1 cellular context compared by ENCODE assay signal in the genomic region with DNA sequence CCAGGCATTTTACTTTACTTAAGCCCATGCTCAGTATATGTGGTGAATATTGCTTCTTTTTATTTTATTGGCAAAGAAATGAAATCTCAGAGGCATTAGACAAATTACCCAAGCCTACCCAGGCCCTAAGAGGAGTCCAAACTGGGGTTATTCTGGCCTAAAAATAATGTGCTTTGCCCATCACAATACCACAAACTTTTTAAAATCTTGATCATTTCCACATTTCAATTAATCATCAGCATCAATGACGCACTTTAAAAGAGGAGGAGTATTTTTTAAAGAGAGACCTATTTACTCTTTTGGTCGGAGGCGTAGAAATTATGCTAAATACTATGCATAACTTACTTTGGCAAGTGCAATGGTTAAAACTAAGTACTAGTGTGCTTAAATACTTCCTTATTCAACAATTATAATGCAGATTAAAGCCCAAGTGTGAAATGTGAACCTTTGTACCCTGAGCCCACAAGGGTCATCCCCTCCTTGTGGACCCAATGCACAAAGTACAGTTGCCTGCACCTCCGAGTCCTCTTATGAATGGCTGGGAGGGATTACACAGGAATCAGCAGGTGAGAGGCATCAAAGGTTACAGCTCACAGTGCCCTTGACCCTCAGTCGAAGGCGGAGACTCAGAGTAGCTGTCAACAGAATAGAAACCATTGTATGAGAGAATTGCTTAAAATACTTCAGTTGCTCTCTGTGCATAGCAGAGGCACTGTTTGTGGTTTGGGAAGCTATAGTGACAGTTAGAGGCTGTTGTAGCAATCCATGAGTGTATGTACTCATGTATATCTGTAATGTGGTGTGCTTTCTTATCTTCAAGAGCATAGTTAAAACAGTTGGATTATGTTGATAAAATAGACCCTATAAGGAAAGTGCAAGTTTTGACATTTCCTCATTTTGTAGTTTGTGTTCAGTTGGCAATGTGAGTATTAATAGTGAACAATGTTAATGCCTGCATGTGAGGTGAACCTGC.
TF ChIP-seq lines count a peak whose summit lies in the region.

No MANE protein-coding gene starts in this region.

TF ChIP-seq in GM12878, 131 proteins besides CTCF, POLR2A, EP300 and RAD21 (continued from another document and continues in another):
- TF ChIP-seq TCF12 (IDR thresholded peaks at IDR 0.05; ENCODE audit: low read depth, low read length) (peak; percentile 52; the same call in 1 of the 2 replicates), RELB (IDR thresholded peaks at IDR 0.05; ENCODE audit: low read depth) (peak; percentile 70), CEBPB (IDR thresholded peaks at IDR 0.05; ENCODE audit: borderline replicate concordance in 1 of 2, low read depth in 2 of 2, low read length in 2 of 2) (no peak; a peak in 1 of 4 replicates), TCF7 (IDR thresholded peaks at IDR 0.05; ENCODE audit: borderline replicate concordance) (no peak; the same call in 1 of the 2 replicates), NFIC (IDR thresholded peaks at IDR 0.05; ENCODE audit: low read depth, low read length) (peak; percentile 86), EZH2 (IDR thresholded peaks at IDR 0.05; ENCODE audit: borderline replicate concordance, control insufficient read depth, low read depth, low read length) (no peak), E2F8 (IDR thresholded peaks at IDR 0.05; ENCODE audit: low read depth, partially characterized antibody) (no peak), ZNF207 (IDR thresholded peaks at IDR 0.05; ENCODE audit: borderline replicate concordance) (no peak), POU2F2 (IDR thresholded peaks at IDR 0.05; ENCODE audit: borderline replicate concordance, low read depth, low read length) (0 out of 3 replicates have a peak, but pooled peaks have one; percentile 44), HDAC6 (IDR thresholded peaks at IDR 0.05; ENCODE audit: unreplicated experiment) (no peak), RBBP5 (conservative IDR thresholded peaks at IDR 0.05) (no peak), REST (IDR thresholded peaks at IDR 0.05; ENCODE audit: low read depth, low read length) (no peak), SMAD1 (IDR thresholded peaks at IDR 0.05; ENCODE audit: low read depth, partially characterized antibody) (no peak), RUNX3 (IDR thresholded peaks at IDR 0.05; ENCODE audit: low read length) (peak; percentile 98), CREM (IDR thresholded peaks at IDR 0.05; ENCODE audit: low read depth) (peak; percentile 58; the same call in 1 of the 2 replicates), HCFC1 (IDR thresholded peaks at IDR 0.05; ENCODE audit: low read length) (no peak), YBX1 (IDR thresholded peaks at IDR 0.05) (no peak), ZBTB40 (IDR thresholded peaks at IDR 0.05; ENCODE audit: borderline replicate concordance) (no peak), PAX5 (IDR thresholded peaks at IDR 0.05; ENCODE audit: borderline replicate concordance, low read depth, low read length) (0 out of 2 replicates have a peak, but pooled peaks have one; percentile 26), RB1 (IDR thresholded peaks at IDR 0.05; ENCODE audit: borderline replicate concordance) (no peak), HDAC2 (IDR thresholded peaks at IDR 0.05) (no peak), SPI1 (IDR thresholded peaks at IDR 0.05; ENCODE audit: borderline replicate concordance, insufficient read depth, low read depth, low read length) (0 out of 2 replicates have a peak, but pooled peaks have one; percentile 12), ZNF24 (IDR thresholded peaks at IDR 0.05) (0 out of 2 replicates have a peak, but pooled peaks have one; percentile 12), ELK1 (IDR thresholded peaks at IDR 0.05; ENCODE audit: low read depth, low read length) (no peak), MTA3 (IDR thresholded peaks at IDR 0.05; ENCODE audit: borderline replicate concordance, low read length) (0 out of 2 replicates have a peak, but pooled peaks have one; percentile 25), RCOR1 (conservative IDR thresholded peaks at IDR 0.05; ENCODE audit: low read depth, low read length) (0 out of 2 replicates have a peak, but pooled peaks have one; percentile 34), MAX (IDR thresholded peaks at IDR 0.05; ENCODE audit: low read depth, low read length) (no peak), ZBED1 (IDR thresholded peaks at IDR 0.05; ENCODE audit: borderline replicate concordance) (peak; percentile 59; the same call in 1 of the 2 replicates), KLF5 (IDR thresholded peaks at IDR 0.05; ENCODE audit: partially characterized antibody) (no peak), NRF1 (conservative IDR thresholded peaks at IDR 0.05; ENCODE audit: low read depth, low read length) (no peak)
- TF ChIP-seq, protein P1, sequence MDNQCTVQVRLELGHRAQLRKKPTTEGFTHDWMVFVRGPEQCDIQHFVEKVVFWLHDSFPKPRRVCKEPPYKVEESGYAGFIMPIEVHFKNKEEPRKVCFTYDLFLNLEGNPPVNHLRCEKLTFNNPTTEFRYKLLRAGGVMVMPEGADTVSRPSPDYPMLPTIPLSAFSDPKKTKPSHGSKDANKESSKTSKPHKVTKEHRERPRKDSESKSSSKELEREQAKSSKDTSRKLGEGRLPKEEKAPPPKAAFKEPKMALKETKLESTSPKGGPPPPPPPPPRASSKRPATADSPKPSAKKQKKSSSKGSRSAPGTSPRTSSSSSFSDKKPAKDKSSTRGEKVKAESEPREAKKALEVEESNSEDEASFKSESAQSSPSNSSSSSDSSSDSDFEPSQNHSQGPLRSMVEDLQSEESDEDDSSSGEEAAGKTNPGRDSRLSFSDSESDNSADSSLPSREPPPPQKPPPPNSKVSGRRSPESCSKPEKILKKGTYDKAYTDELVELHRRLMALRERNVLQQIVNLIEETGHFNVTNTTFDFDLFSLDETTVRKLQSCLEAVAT (IDR thresholded peaks at IDR 0.05): peak; percentile 59; the same call in 1 of the 2 replicates
- TF ChIP-seq, protein P2, sequence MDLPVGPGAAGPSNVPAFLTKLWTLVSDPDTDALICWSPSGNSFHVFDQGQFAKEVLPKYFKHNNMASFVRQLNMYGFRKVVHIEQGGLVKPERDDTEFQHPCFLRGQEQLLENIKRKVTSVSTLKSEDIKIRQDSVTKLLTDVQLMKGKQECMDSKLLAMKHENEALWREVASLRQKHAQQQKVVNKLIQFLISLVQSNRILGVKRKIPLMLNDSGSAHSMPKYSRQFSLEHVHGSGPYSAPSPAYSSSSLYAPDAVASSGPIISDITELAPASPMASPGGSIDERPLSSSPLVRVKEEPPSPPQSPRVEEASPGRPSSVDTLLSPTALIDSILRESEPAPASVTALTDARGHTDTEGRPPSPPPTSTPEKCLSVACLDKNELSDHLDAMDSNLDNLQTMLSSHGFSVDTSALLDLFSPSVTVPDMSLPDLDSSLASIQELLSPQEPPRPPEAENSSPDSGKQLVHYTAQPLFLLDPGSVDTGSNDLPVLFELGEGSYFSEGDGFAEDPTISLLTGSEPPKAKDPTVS (IDR thresholded peaks at IDR 0.05; ENCODE audit: low read depth, low read length): no peak
- TF ChIP-seq, protein P3, sequence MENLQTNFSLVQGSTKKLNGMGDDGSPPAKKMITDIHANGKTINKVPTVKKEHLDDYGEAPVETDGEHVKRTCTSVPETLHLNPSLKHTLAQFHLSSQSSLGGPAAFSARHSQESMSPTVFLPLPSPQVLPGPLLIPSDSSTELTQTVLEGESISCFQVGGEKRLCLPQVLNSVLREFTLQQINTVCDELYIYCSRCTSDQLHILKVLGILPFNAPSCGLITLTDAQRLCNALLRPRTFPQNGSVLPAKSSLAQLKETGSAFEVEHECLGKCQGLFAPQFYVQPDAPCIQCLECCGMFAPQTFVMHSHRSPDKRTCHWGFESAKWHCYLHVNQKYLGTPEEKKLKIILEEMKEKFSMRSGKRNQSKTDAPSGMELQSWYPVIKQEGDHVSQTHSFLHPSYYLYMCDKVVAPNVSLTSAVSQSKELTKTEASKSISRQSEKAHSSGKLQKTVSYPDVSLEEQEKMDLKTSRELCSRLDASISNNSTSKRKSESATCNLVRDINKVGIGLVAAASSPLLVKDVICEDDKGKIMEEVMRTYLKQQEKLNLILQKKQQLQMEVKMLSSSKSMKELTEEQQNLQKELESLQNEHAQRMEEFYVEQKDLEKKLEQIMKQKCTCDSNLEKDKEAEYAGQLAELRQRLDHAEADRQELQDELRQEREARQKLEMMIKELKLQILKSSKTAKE (IDR thresholded peaks at IDR 0.05; ENCODE audit: low read depth, poor library complexity, severe bottlenecking): peak; percentile 56
